1 cellular context compared by ENCODE assay signal in the genomic region with DNA sequence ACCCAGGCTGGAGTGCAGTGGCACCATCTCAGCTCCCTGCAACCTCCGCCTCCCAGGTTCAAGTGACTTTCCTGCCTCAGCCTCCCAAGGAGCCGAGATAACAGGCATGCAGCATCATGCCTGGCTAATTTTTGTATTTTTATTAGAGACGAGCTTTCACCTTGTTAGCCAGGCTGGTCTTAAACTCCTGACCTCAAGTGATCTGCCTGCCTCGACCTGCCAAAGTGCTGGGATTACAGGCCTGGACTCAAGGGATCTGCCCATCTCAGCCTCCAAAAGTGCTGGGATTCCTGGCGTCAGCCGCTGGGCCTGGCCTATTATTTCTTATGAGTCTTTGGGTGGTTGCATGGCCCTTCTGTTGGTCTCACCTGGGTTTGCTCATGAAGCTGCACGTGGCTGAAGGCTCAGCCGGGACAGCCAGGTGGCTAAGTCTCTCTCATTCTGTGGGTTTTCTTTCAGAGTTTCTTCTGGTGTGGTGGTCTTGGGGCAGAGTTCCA.
TF ChIP-seq lines count a peak whose summit lies in the region.

No MANE protein-coding gene starts in this region.

TF ChIP-seq in A549, 52 proteins besides CTCF, POLR2A, EP300 and RAD21:
- TF ChIP-seq, protein P1, sequence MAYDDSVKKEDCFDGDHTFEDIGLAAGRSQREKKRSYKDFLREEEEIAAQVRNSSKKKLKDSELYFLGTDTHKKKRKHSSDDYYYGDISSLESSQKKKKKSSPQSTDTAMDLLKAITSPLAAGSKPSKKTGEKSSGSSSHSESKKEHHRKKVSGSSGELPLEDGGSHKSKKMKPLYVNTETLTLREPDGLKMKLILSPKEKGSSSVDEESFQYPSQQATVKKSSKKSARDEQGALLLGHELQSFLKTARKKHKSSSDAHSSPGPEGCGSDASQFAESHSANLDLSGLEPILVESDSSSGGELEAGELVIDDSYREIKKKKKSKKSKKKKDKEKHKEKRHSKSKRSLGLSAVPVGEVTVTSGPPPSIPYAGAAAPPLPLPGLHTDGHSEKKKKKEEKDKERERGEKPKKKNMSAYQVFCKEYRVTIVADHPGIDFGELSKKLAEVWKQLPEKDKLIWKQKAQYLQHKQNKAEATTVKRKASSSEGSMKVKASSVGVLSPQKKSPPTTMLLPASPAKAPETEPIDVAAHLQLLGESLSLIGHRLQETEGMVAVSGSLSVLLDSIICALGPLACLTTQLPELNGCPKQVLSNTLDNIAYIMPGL (CRISPR knock-in tag; IDR thresholded peaks at IDR 0.05; ENCODE audit: borderline replicate concordance), result no peak
- TF ChIP-seq RNF2 (IDR thresholded peaks at IDR 0.05; ENCODE audit: borderline replicate concordance, low read depth), result no peak
- no peak for TF ChIP-seq SREBF2 (IDR thresholded peaks at IDR 0.05)
- TF ChIP-seq, protein P2, sequence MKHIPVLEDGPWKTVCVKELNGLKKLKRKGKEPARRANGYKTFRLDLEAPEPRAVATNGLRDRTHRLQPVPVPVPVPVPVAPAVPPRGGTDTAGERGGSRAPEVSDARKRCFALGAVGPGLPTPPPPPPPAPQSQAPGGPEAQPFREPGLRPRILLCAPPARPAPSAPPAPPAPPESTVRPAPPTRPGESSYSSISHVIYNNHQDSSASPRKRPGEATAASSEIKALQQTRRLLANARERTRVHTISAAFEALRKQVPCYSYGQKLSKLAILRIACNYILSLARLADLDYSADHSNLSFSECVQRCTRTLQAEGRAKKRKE (CRISPR knock-in tag; IDR thresholded peaks at IDR 0.05; ENCODE audit: low read depth), result no peak
